18 cellular contexts compared by ENCODE assay signal in the genomic region with DNA sequence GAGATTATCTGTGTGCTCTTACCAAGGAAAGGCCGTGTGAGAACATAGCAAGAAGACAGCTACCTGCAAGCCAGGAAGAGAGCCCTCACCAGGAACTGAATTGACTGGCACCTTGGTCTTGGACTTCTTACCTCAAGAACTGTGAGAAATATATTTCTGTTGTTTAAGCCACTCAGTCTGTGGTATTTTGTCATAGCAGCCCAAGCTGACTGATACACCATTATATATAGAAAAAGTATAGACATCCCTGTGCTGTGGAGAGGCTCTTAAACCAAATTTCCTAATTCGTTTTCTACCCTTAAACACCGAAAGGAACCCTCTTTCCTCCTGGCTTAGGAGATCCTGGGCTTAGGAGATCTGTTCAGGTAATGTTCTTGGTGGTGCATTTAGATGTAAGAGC. TPM values are rescaled to one million over a fixed set of nuclear protein-coding genes. Genes with fewer than 3 reads are reported as not detected.
"Had no signal": no experiment of that assay in that cellular context is flagged by ENCODE, and none has a peak within 500 bp of the region (broad histone marks: within the 10 kb centered on the region; RNA-seq: fewer than 3 reads in every experiment).

No MANE protein-coding gene starts in this region.

- H3K4me1 ChIP-seq: foreskin keratinocyte, prostate gland, testis had no signal

- DNase-seq: activated CD4-positive, alpha-beta T cell treated with anti-CD3 and anti-CD28 coated beads, Interleukin-2, amount 10 ng/mL, durations not matched to agents 24 days and 14 days; activated CD4-positive, CD25-positive, alpha-beta regulatory T cell; activated CD8-positive, alpha-beta memory T cell treated with anti-CD3 and anti-CD28 coated beads, Interleukin-2, amount 50 U/mL, for 4 hours; activated CD8-positive, alpha-beta T cell treated with anti-CD3 and anti-CD28 coated beads, Interleukin-2, amount 10 ng/mL, durations not matched to agents 7 days and 5 days; activated naive CD8-positive, alpha-beta T cell treated with anti-CD3 and anti-CD28 coated beads, Interleukin-2, amount 10 ng/mL, durations not matched to agents 7 days and 5 days; activated T-cell treated with anti-CD3 and anti-CD28 coated beads, Interleukin-2, amount 50 U/mL, for 72 hours; brain microvascular endothelial cell; cortex of kidney; effector CD4-positive, alpha-beta T cell; foreskin keratinocyte; naive thymus-derived CD8-positive, alpha-beta T cell; occipital lobe; right cardiac atrium; small intestine; testis had no signal

- H3K9me3 ChIP-seq: prostate gland, testis had no signal

- H3K27me3 ChIP-seq: brain microvascular endothelial cell, foreskin keratinocyte, testis had no signal

- H3K27ac ChIP-seq: brain microvascular endothelial cell, foreskin keratinocyte, prostate gland, testis had no signal

- H3K36me3 ChIP-seq: brain microvascular endothelial cell, prostate gland had no signal

- ATAC-seq: activated CD8-positive, alpha-beta T cell treated with anti-CD3 and anti-CD28 coated beads, Interleukin-2, amount 10 ng/mL, durations not matched to agents 7 days and 5 days; activated T-cell treated with anti-CD3 and anti-CD28 coated beads, Interleukin-2, amount 50 U/mL, for 72 hours; foreskin keratinocyte; naive thymus-derived CD8-positive, alpha-beta T cell; SK-N-SH treated with all-trans-retinoic acid at 6 μM for 48 hours had no signal

- H3K4me3 ChIP-seq: prostate gland, testis had no signal

RNA-seq across cellular contexts. Expression of a gene that starts 44.8 kb away (rescaled TPM):
- total RNA-seq: activated CD4-positive, alpha-beta T cell treated with anti-CD3 and anti-CD28 coated beads, Interleukin-2, amount 10 ng/mL, durations not matched to agents 24 days and 14 days; activated CD8-positive, alpha-beta T cell treated with anti-CD3 and anti-CD28 coated beads, Interleukin-2, amount 10 ng/mL, durations not matched to agents 7 days and 5 days; activated naive CD8-positive, alpha-beta T cell treated with anti-CD3 and anti-CD28 coated beads, Interleukin-2, amount 10 ng/mL, durations not matched to agents 7 days and 5 days; activated T-cell treated with anti-CD3 and anti-CD28 coated beads, Interleukin-2, amount 50 U/mL, for 72 hours; naive thymus-derived CD8-positive, alpha-beta T cell; T-helper 1 cell treated with Interleukin-12 subunit alpha and Interleukin-12 subunit beta and Interleukin-4 antibody, amounts not matched to agents 30 ng/mL and 1 ng/mL, for 36 hours had no signal
- polyA plus RNA-seq: naive thymus-derived CD8-positive, alpha-beta T cell had no signal
